ENCODE assay signal across 1 cellular context in genomic region chr3:126476166-126476975, GRCh38.
TF ChIP-seq lines count a peak whose summit lies in the region.

No MANE protein-coding gene starts in this region.

TF ChIP-seq in HepG2, 621 proteins besides CTCF, POLR2A, EP300 and RAD21 (continued from another document and continues in another):
- TF ChIP-seq ZNF597 (CRISPR knock-in tag; IDR thresholded peaks at IDR 0.05) = no peak
- no peak for TF ChIP-seq RAD51 (IDR thresholded peaks at IDR 0.05; ENCODE audit: borderline replicate concordance)
- no peak for TF ChIP-seq MBNL3 (CRISPR knock-in tag; conservative IDR thresholded peaks at IDR 0.05)
- no peak for TF ChIP-seq SUZ12 (IDR thresholded peaks at IDR 0.05; ENCODE audit: low read depth, low read length)
- TF ChIP-seq RXRA (CRISPR knock-in tag; IDR thresholded peaks at IDR 0.05) = peak; percentile 51; the same call in 1 of the 2 replicates
- peak; percentile 49; the same call in 1 of the 2 replicates for TF ChIP-seq ZNF580 (CRISPR knock-in tag; IDR thresholded peaks at IDR 0.05; ENCODE audit: borderline replicate concordance, low read depth)
- TF ChIP-seq GRHL1 (CRISPR knock-in tag; conservative IDR thresholded peaks at IDR 0.05) = no peak
- TF ChIP-seq ARID3A (IDR thresholded peaks at IDR 0.05; ENCODE audit: low read depth, low read length) = no peak
- no peak for TF ChIP-seq CENPT (CRISPR knock-in tag; IDR thresholded peaks at IDR 0.05; ENCODE audit: low read depth)
- no peak for TF ChIP-seq RBFOX2 (IDR thresholded peaks at IDR 0.05; ENCODE audit: low read depth, low read length)
- no peak for TF ChIP-seq ZNF180 (CRISPR knock-in tag; IDR thresholded peaks at IDR 0.05; ENCODE audit: borderline replicate concordance, low read depth)
- no peak for TF ChIP-seq ZNF263 (CRISPR knock-in tag; IDR thresholded peaks at IDR 0.05)
- TF ChIP-seq HMGXB4 (CRISPR knock-in tag; IDR thresholded peaks at IDR 0.05; ENCODE audit: borderline replicate concordance in 1 of 2, low read depth in 1 of 2) = peak in 1 of 2 experiments; percentile 43; a peak in 1 of 4 replicates
- no peak for TF ChIP-seq DPF2 (CRISPR knock-in tag; IDR thresholded peaks at IDR 0.05; ENCODE audit: borderline replicate concordance, low read depth)
- no peak for TF ChIP-seq MIXL1 (CRISPR knock-in tag; IDR thresholded peaks at IDR 0.05)
- TF ChIP-seq PAX8 (CRISPR knock-in tag; IDR thresholded peaks at IDR 0.05; ENCODE audit: borderline replicate concordance) = no peak
- peak; percentile 21; the same call in 1 of the 2 replicates for TF ChIP-seq MED1 (CRISPR knock-in tag; IDR thresholded peaks at IDR 0.05)
- no peak for TF ChIP-seq TMF1 (CRISPR knock-in tag; IDR thresholded peaks at IDR 0.05; ENCODE audit: low read depth)
- no peak for TF ChIP-seq ZNF615 (CRISPR knock-in tag; IDR thresholded peaks at IDR 0.05; ENCODE audit: borderline replicate concordance)
- TF ChIP-seq ARID2 (CRISPR knock-in tag; IDR thresholded peaks at IDR 0.05; ENCODE audit: borderline replicate concordance) = 0 out of 2 replicates have a peak, but pooled peaks have one; percentile 45
- no peak for TF ChIP-seq ZSCAN30 (CRISPR knock-in tag; IDR thresholded peaks at IDR 0.05)
- TF ChIP-seq ZBTB37 (CRISPR knock-in tag; IDR thresholded peaks at IDR 0.05) = no peak
- no peak for TF ChIP-seq TCF7 (IDR thresholded peaks at IDR 0.05; ENCODE audit: low read depth)
- no peak for TF ChIP-seq NR2F6 (IDR thresholded peaks at IDR 0.05)
- no peak for TF ChIP-seq NR2F6 (CRISPR knock-in tag; IDR thresholded peaks at IDR 0.05)
- TF ChIP-seq MXD4 (CRISPR knock-in tag; IDR thresholded peaks at IDR 0.05) = no peak
- no peak for TF ChIP-seq HMGXB3 (CRISPR knock-in tag; IDR thresholded peaks at IDR 0.05; ENCODE audit: borderline replicate concordance)
- no peak for TF ChIP-seq HNRNPLL (IDR thresholded peaks at IDR 0.05; ENCODE audit: low read depth, low read length, poor library complexity, severe bottlenecking)
- TF ChIP-seq RARA (CRISPR knock-in tag; IDR thresholded peaks at IDR 0.05) = 0 out of 2 replicates have a peak, but pooled peaks have one; percentile 2
- 0 out of 2 replicates have a peak, but pooled peaks have one; percentile 32 for TF ChIP-seq PITX1 (CRISPR knock-in tag; IDR thresholded peaks at IDR 0.05)
- TF ChIP-seq GABPB1 (CRISPR knock-in tag; IDR thresholded peaks at IDR 0.05) = no peak; the same call in 1 of the 2 replicates
- TF ChIP-seq ZNF143 (CRISPR knock-in tag; IDR thresholded peaks at IDR 0.05) = 0 out of 2 replicates have a peak, but pooled peaks have one; percentile 18
- no peak for TF ChIP-seq ZNF33B (CRISPR knock-in tag; IDR thresholded peaks at IDR 0.05)
- no peak for TF ChIP-seq ZNF644 (CRISPR knock-in tag; IDR thresholded peaks at IDR 0.05; ENCODE audit: low read depth)
- no peak for TF ChIP-seq RCOR2 (CRISPR knock-in tag; IDR thresholded peaks at IDR 0.05)
- TF ChIP-seq GATA4 (IDR thresholded peaks at IDR 0.05; ENCODE audit: borderline replicate concordance, low read depth) = no peak
- no peak for TF ChIP-seq STAT5B (CRISPR knock-in tag; IDR thresholded peaks at IDR 0.05)
- TF ChIP-seq TIGD3 (CRISPR knock-in tag; IDR thresholded peaks at IDR 0.05; ENCODE audit: borderline replicate concordance) = no peak
- TF ChIP-seq ZNF564 (CRISPR knock-in tag; IDR thresholded peaks at IDR 0.05) = 0 out of 2 replicates have a peak, but pooled peaks have one; percentile 32
- TF ChIP-seq ZNF574 (CRISPR knock-in tag; IDR thresholded peaks at IDR 0.05) = no peak; the same call in 1 of the 2 replicates
- TF ChIP-seq FOXK1 (CRISPR knock-in tag; IDR thresholded peaks at IDR 0.05; ENCODE audit: borderline replicate concordance, low read depth) = no peak
- no peak for TF ChIP-seq ZKSCAN8 (CRISPR knock-in tag; IDR thresholded peaks at IDR 0.05; ENCODE audit: borderline replicate concordance)
